ENCODE assay signal across 1 cellular context in genomic region chr10:71777213-71777985, GRCh38.
A peak's percentile ranks its signal among the peaks of the same experiment; 100 is the strongest.
TF ChIP-seq lines count a peak whose summit lies in the region.

No MANE protein-coding gene starts in this region.

TF ChIP-seq in GM12878, 131 proteins besides CTCF, POLR2A, EP300 and RAD21:
- no peak for TF ChIP-seq RFX5 (IDR thresholded peaks at IDR 0.05; ENCODE audit: low read depth, low read length)
- no peak for TF ChIP-seq NBN (IDR thresholded peaks at IDR 0.05)
- no peak for TF ChIP-seq BCLAF1 (IDR thresholded peaks at IDR 0.05)
- peak in 1 of 2 experiments; percentile 46; a peak in 1 of 4 replicates for TF ChIP-seq SRF (IDR thresholded peaks at IDR 0.05; ENCODE audit: low read depth in 2 of 2, low read length in 2 of 2)
- no peak for TF ChIP-seq SIN3A (IDR thresholded peaks at IDR 0.05; ENCODE audit: low read depth, low read length)
- TF ChIP-seq PAX5 (IDR thresholded peaks at IDR 0.05; ENCODE audit: borderline replicate concordance, low read depth, low read length), result no peak
- TF ChIP-seq, protein P1, sequence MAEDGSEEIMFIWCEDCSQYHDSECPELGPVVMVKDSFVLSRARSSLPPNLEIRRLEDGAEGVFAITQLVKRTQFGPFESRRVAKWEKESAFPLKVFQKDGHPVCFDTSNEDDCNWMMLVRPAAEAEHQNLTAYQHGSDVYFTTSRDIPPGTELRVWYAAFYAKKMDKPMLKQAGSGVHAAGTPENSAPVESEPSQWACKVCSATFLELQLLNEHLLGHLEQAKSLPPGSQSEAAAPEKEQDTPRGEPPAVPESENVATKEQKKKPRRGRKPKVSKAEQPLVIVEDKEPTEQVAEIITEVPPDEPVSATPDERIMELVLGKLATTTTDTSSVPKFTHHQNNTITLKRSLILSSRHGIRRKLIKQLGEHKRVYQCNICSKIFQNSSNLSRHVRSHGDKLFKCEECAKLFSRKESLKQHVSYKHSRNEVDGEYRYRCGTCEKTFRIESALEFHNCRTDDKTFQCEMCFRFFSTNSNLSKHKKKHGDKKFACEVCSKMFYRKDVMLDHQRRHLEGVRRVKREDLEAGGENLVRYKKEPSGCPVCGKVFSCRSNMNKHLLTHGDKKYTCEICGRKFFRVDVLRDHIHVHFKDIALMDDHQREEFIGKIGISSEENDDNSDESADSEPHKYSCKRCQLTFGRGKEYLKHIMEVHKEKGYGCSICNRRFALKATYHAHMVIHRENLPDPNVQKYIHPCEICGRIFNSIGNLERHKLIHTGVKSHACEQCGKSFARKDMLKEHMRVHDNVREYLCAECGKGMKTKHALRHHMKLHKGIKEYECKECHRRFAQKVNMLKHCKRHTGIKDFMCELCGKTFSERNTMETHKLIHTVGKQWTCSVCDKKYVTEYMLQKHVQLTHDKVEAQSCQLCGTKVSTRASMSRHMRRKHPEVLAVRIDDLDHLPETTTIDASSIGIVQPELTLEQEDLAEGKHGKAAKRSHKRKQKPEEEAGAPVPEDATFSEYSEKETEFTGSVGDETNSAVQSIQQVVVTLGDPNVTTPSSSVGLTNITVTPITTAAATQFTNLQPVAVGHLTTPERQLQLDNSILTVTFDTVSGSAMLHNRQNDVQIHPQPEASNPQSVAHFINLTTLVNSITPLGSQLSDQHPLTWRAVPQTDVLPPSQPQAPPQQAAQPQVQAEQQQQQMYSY (CRISPR knock-in tag; IDR thresholded peaks at IDR 0.05), result no peak
- TF ChIP-seq NR2C2 (IDR thresholded peaks at IDR 0.05; ENCODE audit: borderline replicate concordance, control insufficient read depth, insufficient read length, low read depth), result peak; percentile 22
- TF ChIP-seq BHLHE40 (IDR thresholded peaks at IDR 0.05; ENCODE audit: borderline replicate concordance in 1 of 2, low read depth in 2 of 2, low read length in 1 of 2), result no peak
- TF ChIP-seq LARP7 (IDR thresholded peaks at IDR 0.05), result no peak
- TF ChIP-seq CHD1 (IDR thresholded peaks at IDR 0.05; ENCODE audit: low read depth, low read length), result no peak
- TF ChIP-seq CBX5 (IDR thresholded peaks at IDR 0.05; ENCODE audit: low read depth), result no peak
- peak; percentile 69 for TF ChIP-seq MLLT1 (IDR thresholded peaks at IDR 0.05)
- TF ChIP-seq KDM1A (IDR thresholded peaks at IDR 0.05; ENCODE audit: borderline replicate concordance), result no peak
- no peak for TF ChIP-seq STAT1 (conservative IDR thresholded peaks at IDR 0.05)
- no peak for TF ChIP-seq GABPA (IDR thresholded peaks at IDR 0.05; ENCODE audit: low read depth)
- no peak for TF ChIP-seq SMAD1 (IDR thresholded peaks at IDR 0.05; ENCODE audit: low read depth, partially characterized antibody)
- no peak for TF ChIP-seq ETV6 (conservative IDR thresholded peaks at IDR 0.05 in 1 of 2, IDR thresholded peaks at IDR 0.05 in 1 of 2; ENCODE audit: borderline replicate concordance in 1 of 2, low read depth in 1 of 2)
- no peak for TF ChIP-seq NR2F1 (conservative IDR thresholded peaks at IDR 0.05)
- TF ChIP-seq EED (IDR thresholded peaks at IDR 0.05; ENCODE audit: low read depth), result no peak
- TF ChIP-seq, protein P2, sequence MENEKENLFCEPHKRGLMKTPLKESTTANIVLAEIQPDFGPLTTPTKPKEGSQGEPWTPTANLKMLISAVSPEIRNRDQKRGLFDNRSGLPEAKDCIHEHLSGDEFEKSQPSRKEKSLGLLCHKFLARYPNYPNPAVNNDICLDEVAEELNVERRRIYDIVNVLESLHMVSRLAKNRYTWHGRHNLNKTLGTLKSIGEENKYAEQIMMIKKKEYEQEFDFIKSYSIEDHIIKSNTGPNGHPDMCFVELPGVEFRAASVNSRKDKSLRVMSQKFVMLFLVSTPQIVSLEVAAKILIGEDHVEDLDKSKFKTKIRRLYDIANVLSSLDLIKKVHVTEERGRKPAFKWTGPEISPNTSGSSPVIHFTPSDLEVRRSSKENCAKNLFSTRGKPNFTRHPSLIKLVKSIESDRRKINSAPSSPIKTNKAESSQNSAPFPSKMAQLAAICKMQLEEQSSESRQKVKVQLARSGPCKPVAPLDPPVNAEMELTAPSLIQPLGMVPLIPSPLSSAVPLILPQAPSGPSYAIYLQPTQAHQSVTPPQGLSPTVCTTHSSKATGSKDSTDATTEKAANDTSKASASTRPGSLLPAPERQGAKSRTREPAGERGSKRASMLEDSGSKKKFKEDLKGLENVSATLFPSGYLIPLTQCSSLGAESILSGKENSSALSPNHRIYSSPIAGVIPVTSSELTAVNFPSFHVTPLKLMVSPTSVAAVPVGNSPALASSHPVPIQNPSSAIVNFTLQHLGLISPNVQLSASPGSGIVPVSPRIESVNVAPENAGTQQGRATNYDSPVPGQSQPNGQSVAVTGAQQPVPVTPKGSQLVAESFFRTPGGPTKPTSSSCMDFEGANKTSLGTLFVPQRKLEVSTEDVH (IDR thresholded peaks at IDR 0.05; ENCODE audit: low read depth, partially characterized antibody), result no peak
